Comparison of ENCODE assay signal across 1 cellular context in genomic region chr3:56806407-56806806, GRCh38.
TF ChIP-seq lines count a peak whose summit lies in the region.

No MANE protein-coding gene starts in this region.

TF ChIP-seq in SK-N-SH treated with all-trans-retinoic acid at 6 μM for 48 hours, 23 proteins besides CTCF, POLR2A, EP300 and RAD21 (continued from another document):
- TF ChIP-seq, protein P1, sequence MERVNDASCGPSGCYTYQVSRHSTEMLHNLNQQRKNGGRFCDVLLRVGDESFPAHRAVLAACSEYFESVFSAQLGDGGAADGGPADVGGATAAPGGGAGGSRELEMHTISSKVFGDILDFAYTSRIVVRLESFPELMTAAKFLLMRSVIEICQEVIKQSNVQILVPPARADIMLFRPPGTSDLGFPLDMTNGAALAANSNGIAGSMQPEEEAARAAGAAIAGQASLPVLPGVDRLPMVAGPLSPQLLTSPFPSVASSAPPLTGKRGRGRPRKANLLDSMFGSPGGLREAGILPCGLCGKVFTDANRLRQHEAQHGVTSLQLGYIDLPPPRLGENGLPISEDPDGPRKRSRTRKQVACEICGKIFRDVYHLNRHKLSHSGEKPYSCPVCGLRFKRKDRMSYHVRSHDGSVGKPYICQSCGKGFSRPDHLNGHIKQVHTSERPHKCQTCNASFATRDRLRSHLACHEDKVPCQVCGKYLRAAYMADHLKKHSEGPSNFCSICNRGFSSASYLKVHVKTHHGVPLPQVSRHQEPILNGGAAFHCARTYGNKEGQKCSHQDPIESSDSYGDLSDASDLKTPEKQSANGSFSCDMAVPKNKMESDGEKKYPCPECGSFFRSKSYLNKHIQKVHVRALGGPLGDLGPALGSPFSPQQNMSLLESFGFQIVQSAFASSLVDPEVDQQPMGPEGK (CRISPR knock-in tag; IDR thresholded peaks at IDR 0.05; ENCODE audit: borderline replicate concordance) = no peak
- no peak for TF ChIP-seq ZFP30 (CRISPR knock-in tag; IDR thresholded peaks at IDR 0.05)
